13 cellular contexts compared by ENCODE assay signal in genomic region chr17:55742272-55743102, GRCh38. TPM values are rescaled to one million over a fixed set of nuclear protein-coding genes. Genes with fewer than 3 reads are reported as not detected.
DNase-seq lines count a peak whose midpoint lies in the region; ATAC-seq and TF ChIP-seq lines count a peak whose summit lies in the region.
"Had no signal": no experiment of that assay in that cellular context is flagged by ENCODE, and none has a peak within 500 bp of the region (broad histone marks: within the 10 kb centered on the region; RNA-seq: fewer than 3 reads in every experiment).

No MANE protein-coding gene starts in this region.

- H3K36me3 ChIP-seq in Panc1 (ENCODE audit: control insufficient read depth, insufficient read depth, low read length) (no peaks in the 10 kb centered on the region), MG63 (no peaks in the 10 kb centered on the region)
- H3K36me3 ChIP-seq: HAP-1, neutrophil had no signal

- H3K4me1 ChIP-seq in Panc1 (ENCODE audit: control insufficient read depth, insufficient read depth, low read length), result peaks cover 7% of the 10 kb centered on the region
- H3K4me1 ChIP-seq: HAP-1 had no signal

- no TSS peak for BruUV-seq in Panc1 (replicated peaks; lab: Mats Ljungman, UMichigan)

- H3K27ac Mint-ChIP-seq in activated CD8-positive, alpha-beta T cell treated with anti-CD3 and anti-CD28 coated beads for 36 hours, result no peak overlapping the region
- H3K27ac Mint-ChIP-seq: T-cell had no signal

- in situ Hi-C loops in Panc1 (cut with HindIII; ENCODE audit: low pct_unique_long_range_greater_than_20kb, low sequenced_read_pairs), result no loop called here

- H3K27ac ChIP-seq in Panc1 (ENCODE audit: low read length), result peak overlapping the region; percentile 35; the same call in 1 of the 2 replicates
- H3K27ac ChIP-seq: neutrophil had no signal

- DNase-seq in GM20000 (ENCODE audit: low spot score) (peak; percentile 34), Panc1 (ENCODE audit: low read depth, low spot score) (no peak), NCI-H226 (no peak), MG63 (no peak)
- no peak for DNase-seq in stimulated activated CD4-positive, alpha-beta T cell treated with anti-CD3 and anti-CD28 coated beads, Interleukin-4, amount 100 ng/mL, for 24 hours
- DNase-seq in activated CD8-positive, alpha-beta T cell treated with anti-CD3 and anti-CD28 coated beads for 36 hours, result no peak
- DNase-seq: activated gamma-delta T cell treated with Interleukin-2 at 50 U/mL for 16 hours, NCI-H1436 treated with DMSO at 0.1 percent for 48 hours, T-cell had no signal

- peaks cover 27% of the 10 kb centered on the region for H3K27me3 Mint-ChIP-seq in activated CD8-positive, alpha-beta T cell treated with anti-CD3 and anti-CD28 coated beads for 36 hours

- H3K27me3 ChIP-seq in Panc1 (ENCODE audit: control insufficient read depth, insufficient read depth, low read length) (no peaks in the 10 kb centered on the region), MG63 (peaks cover 15% of the 10 kb centered on the region; the same call in 1 of the 2 replicates)
- H3K27me3 ChIP-seq: neutrophil had no signal

- H3K4me3 ChIP-seq in Panc1 (ENCODE audit: low read depth in 2 of 2, low read length in 2 of 2) (peak overlapping the region; percentile 3 to 12; a peak in 1 of 4 replicates), MG63 (no peak overlapping the region)
- H3K4me3 ChIP-seq: HAP-1 had no signal

- CTCF ChIA-PET in Panc1 (lab: Charles Lee), result interaction anchor here (0.9 kb wide), 1 partner anchor 28 kb away, joined by 3 read pairs; no protein-coding TSS in a partner anchor
- CTCF ChIA-PET in activated CD8-positive, alpha-beta T cell treated with anti-CD3 and anti-CD28 coated beads for 36 hours (lab: Charles Lee), result no interaction called here

- H3K4me3 Mint-ChIP-seq in activated CD8-positive, alpha-beta T cell treated with anti-CD3 and anti-CD28 coated beads for 36 hours, result no peak overlapping the region
- H3K4me3 Mint-ChIP-seq: T-cell had no signal

- H3K9me3 ChIP-seq in Panc1 (ENCODE audit: control insufficient read depth, insufficient read depth, low read depth, low read length) (no peaks in the 10 kb centered on the region), MG63 (no peaks in the 10 kb centered on the region)
- H3K9me3 ChIP-seq: HAP-1, neutrophil had no signal

- no peaks in the 10 kb centered on the region for H3K9me3 Mint-ChIP-seq in activated CD8-positive, alpha-beta T cell treated with anti-CD3 and anti-CD28 coated beads for 36 hours
- H3K9me3 Mint-ChIP-seq: T-cell had no signal

- intact Hi-C loops in Panc1 (cut with micrococcal nuclease; ENCODE audit: unreplicated experiment), result no loop called here
- intact Hi-C loops in activated CD8-positive, alpha-beta T cell treated with anti-CD3 and anti-CD28 coated beads for 36 hours (cut with micrococcal nuclease), result no loop called here

- ATAC-seq in GM18498 (IDR thresholded peaks at IDR 0.05; ENCODE audit: unreplicated experiment), result peak; percentile 95
- ATAC-seq in HG03103 (IDR thresholded peaks at IDR 0.05; ENCODE audit: low read depth, unreplicated experiment), result peak; percentile 93
- ATAC-seq in Panc1, result peak; percentile 77
- ATAC-seq in activated CD8-positive, alpha-beta T cell treated with anti-CD3 and anti-CD28 coated beads for 36 hours, result no peak
- ATAC-seq: T-cell had no signal

- no peak for TF ChIP-seq CTCF in GM20000 (IDR thresholded peaks at IDR 0.05; ENCODE audit: extremely low read depth, missing control alignments)
- no peak; the same call in 1 of the 2 replicates for TF ChIP-seq CTCF in Panc1 (IDR thresholded peaks at IDR 0.05)
- no peak for TF ChIP-seq CTCF in activated CD8-positive, alpha-beta T cell treated with anti-CD3 and anti-CD28 coated beads for 36 hours (IDR thresholded peaks at IDR 0.05)

- H3K36me3 Mint-ChIP-seq in activated CD8-positive, alpha-beta T cell treated with anti-CD3 and anti-CD28 coated beads for 36 hours (ENCODE audit: low read depth), result no peaks in the 10 kb centered on the region
- H3K36me3 Mint-ChIP-seq: T-cell had no signal

- no peaks in the 10 kb centered on the region for H3K4me1 Mint-ChIP-seq in activated CD8-positive, alpha-beta T cell treated with anti-CD3 and anti-CD28 coated beads for 36 hours (ENCODE audit: low read depth)

- POLR2A ChIA-PET in Panc1 (lab: Charles Lee), result interaction anchor here (0.6 kb wide), 2 partner anchors 30 to 750 kb away, joined by 4 read pairs; no protein-coding TSS in a partner anchor
- POLR2A ChIA-PET in activated CD8-positive, alpha-beta T cell treated with anti-CD3 and anti-CD28 coated beads for 36 hours (lab: Charles Lee), result no interaction called here

RNA-seq across cellular contexts. Expression of gene PCTP, which starts 8.4 kb away (rescaled TPM):
- 23.7 TPM for total RNA-seq in Panc1 (2021; ENCODE audit: unreplicated experiment)
- polyA plus RNA-seq in Panc1 (2012; ENCODE audit: insufficient read length), result 19.8 TPM
- 1 to 10 TPM; 6.6 to 7.7 TPM for total RNA-seq in activated CD8-positive, alpha-beta T cell treated with anti-CD3 and anti-CD28 coated beads for 36 hours
- 11.3 and 21.4 TPM in 2 replicates for total RNA-seq in MG63 (2014; rRNA removed; shearing (Covaris generic); ENCODE audit: low replicate concordance)

RNA-seq across cellular contexts. Expression of gene TMEM100, which starts 19.8 kb away (rescaled TPM):
- 0.10 TPM for total RNA-seq in Panc1 (2021; ENCODE audit: unreplicated experiment)
- 0.17 TPM for polyA plus RNA-seq in Panc1 (2012; ENCODE audit: insufficient read length)
- not detected for total RNA-seq in activated CD8-positive, alpha-beta T cell treated with anti-CD3 and anti-CD28 coated beads for 36 hours
- total RNA-seq in MG63 (2014; rRNA removed; shearing (Covaris generic); ENCODE audit: low replicate concordance), result not detected in 2 replicates
